Comparison of ENCODE assay signal across 26 cellular contexts in genomic region chr22:26362471-26362870, GRCh38.
DNase-seq lines count a peak whose midpoint lies in the region; ATAC-seq and TF ChIP-seq lines count a peak whose summit lies in the region.
"Had no signal": no experiment of that assay in that cellular context is flagged by ENCODE, and none has a peak within 500 bp of the region (broad histone marks: within the 10 kb centered on the region; RNA-seq: fewer than 3 reads in every experiment).

No MANE protein-coding gene starts in this region.

- POLR2A ChIA-PET in activated CD4-positive, alpha-beta memory T cell treated with anti-CD3 and anti-CD28 coated beads for 36 hours (lab: Charles Lee), result no interaction called here
- POLR2A ChIA-PET in CD8-positive, alpha-beta memory T cell (lab: Charles Lee), result no interaction called here

- no peak for TF ChIP-seq CTCF in HFFc6 (IDR thresholded peaks at IDR 0.05)
- no peak for TF ChIP-seq CTCF in osteoblast (IDR thresholded peaks at IDR 0.05; ENCODE audit: extremely low read depth, low read depth, low read length)

- DNase-seq in AG20443 (ENCODE audit: low spot score), result peak; percentile 58
- DNase-seq in HFFc6, result peak; percentile 71
- peak; percentile 9 for DNase-seq in astrocyte of the hippocampus (ENCODE audit: low read depth, low spot score)
- peak; percentile 82 for DNase-seq in osteoblast (ENCODE audit: insufficient read length, low spot score, missing footprints)
- no peak for DNase-seq in activated CD4-positive, alpha-beta memory T cell treated with anti-CD3 and anti-CD28 coated beads for 36 hours
- DNase-seq in CD8-positive, alpha-beta memory T cell, result no peak
- DNase-seq in GF-D8 (lab: John Stamatoyannopoulos, UW), result no peak
- DNase-seq: activated CD4-positive, CD25-positive, alpha-beta regulatory T cell treated with anti-CD3 and anti-CD28 coated beads, Interleukin-2, amount 50 U/mL, for 72 hours; activated CD8-positive, alpha-beta T cell treated with anti-CD3 and anti-CD28 coated beads for 36 hours; cerebellar nuclear complex; KG1; kidney; lower lobe of right lung; NCI-H1436; NCI-H774; nephron progenitor cell; pancreas; right cardiac atrium; spleen; stimulated activated CD4-positive, alpha-beta T cell treated with anti-CD3 and anti-CD28 coated beads, Interleukin-4, amount 100 ng/mL, for 1 hour; upper lobe of left lung had no signal

- H3K4me1 ChIP-seq in osteoblast (ENCODE audit: insufficient read depth, low read length), result peaks cover 18% of the 10 kb centered on the region
- peaks cover 7% of the 10 kb centered on the region for H3K4me1 ChIP-seq in CD8-positive, alpha-beta memory T cell (ENCODE audit: insufficient read depth, low read length)
- H3K4me1 ChIP-seq: ascending aorta, lower lobe of right lung, pancreas had no signal

- no peak for ATAC-seq in HG03571 (IDR thresholded peaks at IDR 0.05; ENCODE audit: unreplicated experiment)
- ATAC-seq: activated CD8-positive, alpha-beta T cell treated with anti-CD3 and anti-CD28 coated beads for 36 hours; activated naive CD4-positive, alpha-beta T cell treated with anti-CD3 and anti-CD28 coated beads, Interleukin-2, amount 50 U/mL, for 72 hours; lower lobe of right lung; pancreas; right cardiac atrium had no signal

- no peak overlapping the region for H3K4me3 Mint-ChIP-seq in HFFc6
- H3K4me3 Mint-ChIP-seq in activated CD4-positive, alpha-beta memory T cell treated with anti-CD3 and anti-CD28 coated beads for 36 hours, result no peak overlapping the region
- H3K4me3 Mint-ChIP-seq in CD8-positive, alpha-beta memory T cell, result no peak overlapping the region
- H3K4me3 Mint-ChIP-seq: activated CD8-positive, alpha-beta T cell treated with anti-CD3 and anti-CD28 coated beads for 36 hours; nephron progenitor cell; T-helper 1 cell treated with Interleukin-12 subunit alpha and Interleukin-12 subunit beta and Interleukin-4 antibody, amounts not matched to agents 30 μg/mL and 1 μg/mL, for 36 hours had no signal

- H3K27ac Mint-ChIP-seq in HFFc6, result peak overlapping the region; percentile 61; the same call in 1 of the 2 replicates
- no peak overlapping the region for H3K27ac Mint-ChIP-seq in activated CD4-positive, alpha-beta memory T cell treated with anti-CD3 and anti-CD28 coated beads for 36 hours
- H3K27ac Mint-ChIP-seq in CD8-positive, alpha-beta memory T cell, result peak overlapping the region in 2 of 8 donors; percentile 26 to 35
- H3K27ac Mint-ChIP-seq: activated CD8-positive, alpha-beta T cell treated with anti-CD3 and anti-CD28 coated beads for 36 hours; activated naive CD4-positive, alpha-beta T cell treated with anti-CD3 and anti-CD28 coated beads, Interleukin-2, amount 50 U/mL, for 72 hours; activated T-helper 2 cell treated with anti-CD3 and anti-CD28 coated beads, Interferon-gamma antibody, Interleukin-2, Interleukin-4, amounts not matched to agents 10 μg/mL and 5 μg/mL and 100 μg/mL, durations not matched to agents 14 hours and 24 hours and 36 hours; nephron progenitor cell; T-helper 1 cell treated with Interleukin-12 subunit alpha and Interleukin-12 subunit beta and Interleukin-4 antibody, amounts not matched to agents 30 μg/mL and 1 μg/mL, for 36 hours had no signal

- H3K36me3 ChIP-seq in osteoblast (ENCODE audit: insufficient read depth, low read length), result no peaks in the 10 kb centered on the region
- no peaks in the 10 kb centered on the region for H3K36me3 ChIP-seq in CD8-positive, alpha-beta memory T cell (ENCODE audit: insufficient read depth, low read length)
- H3K36me3 ChIP-seq: ascending aorta, lower lobe of right lung, pancreas, spleen, upper lobe of left lung had no signal

- H3K4me2 ChIP-seq in osteoblast (ENCODE audit: insufficient read depth, low read length), result peak overlapping the region; percentile 29

- peaks cover 2% of the 10 kb centered on the region for H3K27me3 ChIP-seq in osteoblast (ENCODE audit: insufficient read depth, low read length)
- peaks cover 4% of the 10 kb centered on the region for H3K27me3 ChIP-seq in CD8-positive, alpha-beta memory T cell (ENCODE audit: insufficient read depth, low read length, poor library complexity, severe bottlenecking)
- H3K27me3 ChIP-seq: ascending aorta, pancreas, upper lobe of left lung had no signal

- H3K9me3 ChIP-seq in osteoblast (ENCODE audit: low read depth, low read length), result no peaks in the 10 kb centered on the region
- no peaks in the 10 kb centered on the region for H3K9me3 ChIP-seq in CD8-positive, alpha-beta memory T cell (ENCODE audit: low read length)
- H3K9me3 ChIP-seq: ascending aorta, lower lobe of right lung, pancreas, spleen, upper lobe of left lung had no signal

- H4K20me1 ChIP-seq in osteoblast (ENCODE audit: insufficient read depth, low read length), result no peaks in the 10 kb centered on the region

- H3K4me3 ChIP-seq in osteoblast (ENCODE audit: insufficient read depth, low read length), result no peak overlapping the region
- H3K4me3 ChIP-seq in CD8-positive, alpha-beta memory T cell (ENCODE audit: low read length), result no peak overlapping the region
- H3K4me3 ChIP-seq: ascending aorta, lower lobe of right lung, pancreas, spleen, upper lobe of left lung had no signal

- intact Hi-C loops in activated CD4-positive, alpha-beta memory T cell treated with anti-CD3 and anti-CD28 coated beads for 36 hours (cut with micrococcal nuclease), result no loop called here

- peaks cover 22% of the 10 kb centered on the region for H3K4me1 Mint-ChIP-seq in HFFc6 (ENCODE audit: low read depth)
- H3K4me1 Mint-ChIP-seq in activated CD4-positive, alpha-beta memory T cell treated with anti-CD3 and anti-CD28 coated beads for 36 hours (ENCODE audit: low read depth), result peaks cover 3% of the 10 kb centered on the region
- H3K4me1 Mint-ChIP-seq in CD8-positive, alpha-beta memory T cell, result peaks cover 6 to 7% (median 6%) of the 10 kb centered on the region in 3 donors

- no peaks in the 10 kb centered on the region for H3K9me3 Mint-ChIP-seq in HFFc6
- no peaks in the 10 kb centered on the region for H3K9me3 Mint-ChIP-seq in activated CD4-positive, alpha-beta memory T cell treated with anti-CD3 and anti-CD28 coated beads for 36 hours
- no peaks in the 10 kb centered on the region for H3K9me3 Mint-ChIP-seq in CD8-positive, alpha-beta memory T cell
- H3K9me3 Mint-ChIP-seq: activated CD8-positive, alpha-beta T cell treated with anti-CD3 and anti-CD28 coated beads for 36 hours; activated naive CD4-positive, alpha-beta T cell treated with anti-CD3 and anti-CD28 coated beads, Interleukin-2, amount 50 U/mL, for 72 hours; activated T-helper 2 cell treated with anti-CD3 and anti-CD28 coated beads, Interferon-gamma antibody, Interleukin-2, Interleukin-4, amounts not matched to agents 10 μg/mL and 5 μg/mL and 100 μg/mL, durations not matched to agents 14 hours and 24 hours and 36 hours; nephron progenitor cell; T-helper 1 cell treated with Interleukin-12 subunit alpha and Interleukin-12 subunit beta and Interleukin-4 antibody, amounts not matched to agents 30 μg/mL and 1 μg/mL, for 36 hours had no signal

- H3K79me2 ChIP-seq in osteoblast (ENCODE audit: insufficient read depth, low read length), result no peaks in the 10 kb centered on the region

- no peaks in the 10 kb centered on the region for H3K36me3 Mint-ChIP-seq in HFFc6 (ENCODE audit: low read depth)
- no peaks in the 10 kb centered on the region for H3K36me3 Mint-ChIP-seq in activated CD4-positive, alpha-beta memory T cell treated with anti-CD3 and anti-CD28 coated beads for 36 hours
- no peaks in the 10 kb centered on the region for H3K36me3 Mint-ChIP-seq in CD8-positive, alpha-beta memory T cell
- H3K36me3 Mint-ChIP-seq: activated naive CD4-positive, alpha-beta T cell treated with anti-CD3 and anti-CD28 coated beads, Interleukin-2, amount 50 U/mL, for 72 hours had no signal

- peak overlapping the region; percentile 36 for H3K27ac ChIP-seq in osteoblast (ENCODE audit: low read depth, low read length)
- H3K27ac ChIP-seq in CD8-positive, alpha-beta memory T cell (ENCODE audit: low read depth, low read length), result no peak overlapping the region
- H3K27ac ChIP-seq: ascending aorta, lower lobe of right lung, pancreas, spleen, upper lobe of left lung had no signal

- no peak overlapping the region for H2AFZ ChIP-seq in osteoblast (ENCODE audit: low read length)

- H3K27me3 Mint-ChIP-seq in HFFc6 (ENCODE audit: insufficient read depth), result no peaks in the 10 kb centered on the region; the same call in 1 of the 2 replicates
- H3K27me3 Mint-ChIP-seq in activated CD4-positive, alpha-beta memory T cell treated with anti-CD3 and anti-CD28 coated beads for 36 hours, result peaks cover 6% of the 10 kb centered on the region
- peaks cover 13 to 30% of the 10 kb centered on the region in 2 donors for H3K27me3 Mint-ChIP-seq in CD8-positive, alpha-beta memory T cell

- CTCF ChIA-PET in activated CD4-positive, alpha-beta memory T cell treated with anti-CD3 and anti-CD28 coated beads for 36 hours (lab: Charles Lee), result interaction anchor here (1.1 to 2.5 kb wide), 5 partner anchors 8 to 120 kb away, joined by 3 to 15 read pairs (median 3); partner anchors contain the start of genes HPS4 and SRRD
- CTCF ChIA-PET in CD8-positive, alpha-beta memory T cell (lab: Charles Lee), result no interaction called here

Comparison
In these comparisons a context has a peak if more than half of its experiments do, and no peak if none do; other contexts are left out.
1. DNase-seq: peak in AG20443 (single experiment), HFFc6 (single experiment), astrocyte of the hippocampus (single experiment) and osteoblast (single experiment); none in activated CD4-positive, alpha-beta memory T cell treated with anti-CD3 and anti-CD28 coated beads for 36 hours (single experiment), CD8-positive, alpha-beta memory T cell (0 of 5) and GF-D8 (single experiment).